8 cellular contexts compared by ENCODE assay signal in the genomic region with DNA sequence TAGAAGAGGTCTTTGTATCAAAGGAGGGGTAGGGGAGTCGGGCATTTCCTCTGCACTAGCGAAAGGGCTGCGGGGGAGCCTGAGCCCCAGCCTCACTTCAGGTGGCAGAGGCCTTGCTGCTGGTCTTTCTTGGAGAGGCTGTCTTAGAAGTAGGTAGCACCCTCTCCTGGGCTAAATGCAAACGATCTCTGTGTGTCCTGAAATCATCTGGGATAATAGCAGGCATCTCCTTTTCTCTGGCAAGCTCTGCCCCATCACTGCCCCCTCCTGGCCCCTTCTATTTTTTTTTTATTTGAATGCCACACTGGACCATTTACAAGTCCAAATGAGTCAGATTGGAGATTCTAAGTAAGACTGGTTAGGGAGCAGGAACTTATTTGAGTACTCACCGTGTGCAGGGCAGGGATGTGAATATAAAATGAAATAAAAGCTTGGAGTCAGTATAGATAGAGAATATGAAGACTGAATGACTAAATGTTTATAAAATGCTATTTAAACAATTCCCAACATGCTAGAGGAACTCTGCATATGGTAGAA.
A peak's percentile ranks its signal among the peaks of the same experiment; 100 is the strongest.
DNase-seq lines count a peak whose midpoint lies in the region; ATAC-seq, FAIRE-seq and TF ChIP-seq lines count a peak whose summit lies in the region.

No MANE protein-coding gene starts in this region.

- H3K9me3 ChIP-seq in CD4-positive, alpha-beta memory T cell (ENCODE audit: control insufficient read depth in 1 of 2, low read length in 2 of 2): no peaks in the 10 kb centered on the region
- H3K9me3 ChIP-seq in mesodermal cell (ENCODE audit: control insufficient read depth, low read length) (no peaks in the 10 kb centered on the region), tibial nerve (no peaks in the 10 kb centered on the region)

- H3K27me3 Mint-ChIP-seq in CD4-positive, alpha-beta memory T cell: peaks cover 13 to 16% of the 10 kb centered on the region in 2 donors

- H3K4me1 ChIP-seq in CD4-positive, alpha-beta memory T cell (ENCODE audit: insufficient read depth, low read length): no peaks in the 10 kb centered on the region
- H3K4me1 ChIP-seq in mesodermal cell (ENCODE audit: control insufficient read depth, insufficient read depth, low read length, poor library complexity, severe bottlenecking) (peaks cover 63% of the 10 kb centered on the region), tibial nerve (peaks cover 0 to 27% (median 3%) of the 10 kb centered on the region in 4 donors)

- TF ChIP-seq POLR2A in H54 (IDR thresholded peaks at IDR 0.05; ENCODE audit: low read depth, low read length) (no peak), tibial nerve (IDR thresholded peaks at IDR 0.05) (no peak), GM18505 (IDR thresholded peaks at IDR 0.05; ENCODE audit: borderline replicate concordance, extremely low read depth, insufficient read depth, insufficient read length) (no peak)

- POLR2A ChIA-PET in CD4-positive, alpha-beta memory T cell (lab: Charles Lee; ENCODE audit: partially characterized antibody): no interaction called here

- CTCF ChIA-PET in CD4-positive, alpha-beta memory T cell (lab: Charles Lee; ENCODE audit: partially characterized antibody): interaction anchor here (0.7 to 3.7 kb wide), 9 partner anchors 14 to 402 kb away, joined by 3 to 21 read pairs (median 3); partner anchors contain the start of gene SPRY4

- no peak for ATAC-seq in GM18505 (IDR thresholded peaks at IDR 0.05; ENCODE audit: unreplicated experiment)

- TF ChIP-seq CTCF in tibial nerve (IDR thresholded peaks at IDR 0.05): peak; percentile 60 to 85 (median 74)

- H3K4me1 Mint-ChIP-seq in CD4-positive, alpha-beta memory T cell: peaks cover 0 to 20% (median 6%) of the 10 kb centered on the region in 4 donors

- WGBS in mesodermal cell (ENCODE audit: insufficient coverage in 2 of 2), 2 experiments: 3 to 4% methylated on average over 5 of the region's 5 CpGs
- 14 to 24% methylated on average over 5 of the region's 5 CpGs for WGBS in tibial nerve, 2 donors

- no peak overlapping the region for H3K27ac Mint-ChIP-seq in CD4-positive, alpha-beta memory T cell

- H3K4me3 Mint-ChIP-seq in CD4-positive, alpha-beta memory T cell: peak overlapping the region in 1 of 8 donors; percentile 21

- DNase-seq in CD4-positive, alpha-beta memory T cell: peak; percentile 12 to 48 (median 26)
- DNase-seq in H54 (ENCODE audit: insufficient read length, low spot score) (peak; percentile 63), NCI-H2227 treated with DMSO at 0.1 percent for 48 hours (lab: John Stamatoyannopoulos, UW) (peak; percentile 53), epidermal melanocyte (ENCODE audit: insufficient read length, low spot score) (peak; percentile 84), tibial nerve (ENCODE audit: low spot score in 2 of 2) (peak; percentile 32 to 71)
- peak; percentile 21 to 24 for DNase-seq in activated CD4-positive, alpha-beta T cell treated with anti-CD3 and anti-CD28 coated beads for 4 hours

- no peak overlapping the region for H3K27ac ChIP-seq in CD4-positive, alpha-beta memory T cell (ENCODE audit: low read depth, low read length)
- H3K27ac ChIP-seq in mesodermal cell (ENCODE audit: low read depth, low read length, severe bottlenecking) (peak overlapping the region; percentile 4), tibial nerve (peak overlapping the region in 1 of 4 donors; percentile 16)

- no peaks in the 10 kb centered on the region for H3K9me3 Mint-ChIP-seq in CD4-positive, alpha-beta memory T cell

- peak in 1 of 2 donors; percentile 58 for TF ChIP-seq EP300 in tibial nerve (IDR thresholded peaks at IDR 0.05)

- H3K27me3 ChIP-seq in CD4-positive, alpha-beta memory T cell (ENCODE audit: insufficient read depth, low read length): peaks cover 8% of the 10 kb centered on the region
- peaks cover 0 to 6% of the 10 kb centered on the region in 2 donors for H3K27me3 ChIP-seq in tibial nerve

- no peaks in the 10 kb centered on the region for H3K36me3 Mint-ChIP-seq in CD4-positive, alpha-beta memory T cell

- FAIRE-seq in H54 (lab: Jason Lieb, UNC): peak; percentile 45

- no peaks in the 10 kb centered on the region for H3K36me3 ChIP-seq in CD4-positive, alpha-beta memory T cell (ENCODE audit: insufficient read depth, low read length)
- no peaks in the 10 kb centered on the region for H3K36me3 ChIP-seq in mesodermal cell (ENCODE audit: control insufficient read depth, insufficient read depth, low read length)
- no peaks in the 10 kb centered on the region for H3K36me3 ChIP-seq in tibial nerve

- intact Hi-C loops in CD4-positive, alpha-beta memory T cell (cut with micrococcal nuclease): loop anchor here (5.0 kb wide), 1 partner anchor 557 kb away; no protein-coding TSS in a partner anchor

- no peak overlapping the region for H3K4me3 ChIP-seq in CD4-positive, alpha-beta memory T cell (ENCODE audit: low read length in 2 of 2)
- H3K4me3 ChIP-seq in mesodermal cell (ENCODE audit: extremely low read depth, insufficient read depth, low read length, poor library complexity, severe bottlenecking) (no peak overlapping the region), tibial nerve (no peak overlapping the region)

Comparison
In these comparisons a context has a peak if more than half of its experiments do, and no peak if none do; other contexts are left out.
1. DNase-seq: peak in every context shown above with its lines; median percentile 84 in epidermal melanocyte; 63 in H54; 53 in NCI-H2227 treated with DMSO at 0.1 percent for 48 hours; 52 in tibial nerve; 26 in CD4-positive, alpha-beta memory T cell; 22 in activated CD4-positive, alpha-beta T cell treated with anti-CD3 and anti-CD28 coated beads for 4 hours.